ENCODE assay signal across 8 cellular contexts in genomic region chr6:95576218-95576617, GRCh38. TPM values are rescaled to one million over a fixed set of nuclear protein-coding genes. Genes with fewer than 3 reads are reported as not detected.
A peak's percentile ranks its signal among the peaks of the same experiment; 100 is the strongest.
DNase-seq lines count a peak whose midpoint lies in the region; ATAC-seq and TF ChIP-seq lines count a peak whose summit lies in the region.

No MANE protein-coding gene starts in this region.

- H3K9me3 ChIP-seq in KOPT-K1 (ENCODE audit: insufficient read depth, low read length, poor library complexity, severe bottlenecking) = no peaks in the 10 kb centered on the region

- no peaks in the 10 kb centered on the region for H3K36me3 Mint-ChIP-seq in chondrocyte (ENCODE audit: low read depth)
- H3K36me3 Mint-ChIP-seq in natural killer cell treated with Interleukin-12 subunit alpha and Interleukin-12 subunit beta and Interleukin-15 and Interleukin-18, amount 100 ng/mL, for 72 hours = peaks cover 6% of the 10 kb centered on the region

- no peak for ATAC-seq in natural killer cell treated with Interleukin-12 subunit alpha and Interleukin-12 subunit beta and Interleukin-15 and Interleukin-18, amount 100 ng/mL, for 72 hours
- ATAC-seq in GM21360 (IDR thresholded peaks at IDR 0.05; ENCODE audit: unreplicated experiment) = no peak

- H3K4me1 Mint-ChIP-seq in chondrocyte (ENCODE audit: low read depth) = peaks cover 28% of the 10 kb centered on the region
- peaks cover 25 to 41% of the 10 kb centered on the region in 2 donors for H3K4me1 Mint-ChIP-seq in natural killer cell treated with Interleukin-12 subunit alpha and Interleukin-12 subunit beta and Interleukin-15 and Interleukin-18, amount 100 ng/mL, for 72 hours (ENCODE audit: low read depth in 2 of 2)

- H3K9me3 Mint-ChIP-seq in chondrocyte (ENCODE audit: low read depth) = no peaks in the 10 kb centered on the region
- H3K9me3 Mint-ChIP-seq in natural killer cell treated with Interleukin-12 subunit alpha and Interleukin-12 subunit beta and Interleukin-15 and Interleukin-18, amount 100 ng/mL, for 72 hours = no peaks in the 10 kb centered on the region

- TF ChIP-seq CTCF in chondrocyte (IDR thresholded peaks at IDR 0.05) = no peak

- H3K27ac ChIP-seq in KOPT-K1 (ENCODE audit: low read depth, low read length, poor library complexity, severe bottlenecking) = peak overlapping the region; percentile 89

- 0 out of 2 replicates have a peak, but pooled peaks cover 5% of the 10 kb centered on the region for H3K36me3 ChIP-seq in KOPT-K1 (ENCODE audit: insufficient read depth, low read length)

- H3K27me3 Mint-ChIP-seq in chondrocyte (ENCODE audit: low read depth) = no peaks in the 10 kb centered on the region
- H3K27me3 Mint-ChIP-seq in natural killer cell treated with Interleukin-12 subunit alpha and Interleukin-12 subunit beta and Interleukin-15 and Interleukin-18, amount 100 ng/mL, for 72 hours = no peaks in the 10 kb centered on the region

- peak overlapping the region; percentile 94 for H3K4me3 Mint-ChIP-seq in chondrocyte (ENCODE audit: unreplicated experiment)
- peak overlapping the region; percentile 95 for H3K4me3 Mint-ChIP-seq in natural killer cell treated with Interleukin-12 subunit alpha and Interleukin-12 subunit beta and Interleukin-15 and Interleukin-18, amount 100 ng/mL, for 72 hours

- DNase-seq in CD1c-positive myeloid dendritic cell (ENCODE audit: extremely low spot score) (peak; percentile 6), chondrocyte (ENCODE audit: low spot score) (no peak), GM03348 (ENCODE audit: low spot score) (no peak), NCI-H1436 (lab: John Stamatoyannopoulos, UW) (no peak)
- DNase-seq in natural killer cell treated with Interleukin-12 subunit alpha and Interleukin-12 subunit beta and Interleukin-15 and Interleukin-18, amount 100 ng/mL, for 72 hours (ENCODE audit: low spot score) = no peak
- DNase-seq in stimulated activated CD8-positive, alpha-beta memory T cell treated with anti-CD3 and anti-CD28 coated beads, Interleukin-4, amount 100 ng/mL, for 48 hours = no peak

- peak overlapping the region; percentile 14 for H3K27ac Mint-ChIP-seq in chondrocyte (ENCODE audit: unreplicated experiment)
- peak overlapping the region; percentile 98 for H3K27ac Mint-ChIP-seq in natural killer cell treated with Interleukin-12 subunit alpha and Interleukin-12 subunit beta and Interleukin-15 and Interleukin-18, amount 100 ng/mL, for 72 hours

RNA-seq across cellular contexts. Expression of gene MANEA, which starts 1.1 kb away (rescaled TPM):
- 9.8 to 17.7 TPM (median 12.0 TPM) in 3 replicates for total RNA-seq in chondrocyte
- total RNA-seq in natural killer cell treated with Interleukin-12 subunit alpha and Interleukin-12 subunit beta and Interleukin-15 and Interleukin-18, amount 100 ng/mL, for 72 hours = 10 to 100 TPM; 13.6 to 15.3 TPM
